Comparison of ENCODE assay signal across 8 cellular contexts in the genomic region with DNA sequence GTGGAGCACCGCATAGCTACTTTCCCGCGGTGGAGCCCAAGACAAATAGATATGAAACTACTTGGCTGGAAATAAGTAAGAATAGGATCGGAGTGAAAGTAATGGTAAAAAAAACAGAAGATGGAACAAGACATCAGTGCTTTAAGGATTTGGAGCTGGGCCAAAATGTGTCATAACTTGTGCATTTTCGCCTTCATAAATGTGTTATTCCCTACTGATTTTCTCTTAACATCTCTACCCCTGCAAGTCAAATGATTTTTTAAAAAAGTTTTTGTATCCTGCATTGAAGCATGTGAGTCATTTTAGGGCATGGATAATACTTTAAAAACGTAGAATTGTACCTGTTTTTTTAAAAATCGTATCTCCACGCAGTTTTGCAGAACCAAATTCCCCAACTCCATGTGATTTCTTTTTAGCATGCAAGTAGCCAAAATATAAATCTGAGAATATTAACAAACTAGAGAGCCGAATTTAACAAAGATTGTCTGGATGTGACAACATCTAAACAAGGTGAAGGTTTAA. TPM values are rescaled to one million over a fixed set of nuclear protein-coding genes. Genes with fewer than 3 reads are reported as not detected.
DNase-seq lines count a peak whose midpoint lies in the region; FAIRE-seq and TF ChIP-seq lines count a peak whose summit lies in the region.

No MANE protein-coding gene starts in this region.

- peaks cover 0 to 6% of the 10 kb centered on the region in 2 donors for H3K36me3 Mint-ChIP-seq in CD14-positive monocyte

- H3K4me3 ChIP-seq in bronchial epithelial cell (ENCODE audit: low read depth, low read length) (peak overlapping the region; percentile 43), mesodermal cell (ENCODE audit: extremely low read depth, insufficient read depth, low read length, poor library complexity, severe bottlenecking) (peak overlapping the region; percentile 46)

- peaks cover 19% of the 10 kb centered on the region for H3K4me1 Mint-ChIP-seq in CD14-positive monocyte

- H3K9me3 Mint-ChIP-seq in CD14-positive monocyte: peaks cover 10 to 24% (median 19%) of the 10 kb centered on the region in 7 donors

- H3K36me3 ChIP-seq in bronchial epithelial cell (ENCODE audit: control insufficient read depth, insufficient read depth, low read length): no peaks in the 10 kb centered on the region
- no peaks in the 10 kb centered on the region for H3K36me3 ChIP-seq in mesodermal cell (ENCODE audit: control insufficient read depth, insufficient read depth, low read length)

- TF ChIP-seq CTCF in CD14-positive monocyte (IDR thresholded peaks at IDR 0.05): no peak
- no peak for TF ChIP-seq CTCF in bronchial epithelial cell (IDR thresholded peaks at IDR 0.05; ENCODE audit: insufficient read depth, low read length, severe bottlenecking)

- peaks cover 20% of the 10 kb centered on the region for H3K9me3 ChIP-seq in mesodermal cell (ENCODE audit: control insufficient read depth, low read length)

- H3K4me3 Mint-ChIP-seq in CD14-positive monocyte: peak overlapping the region; percentile 95 to 97

- peaks cover 38 to 49% (median 40%) of the 10 kb centered on the region in 3 donors for H3K27me3 Mint-ChIP-seq in CD14-positive monocyte (ENCODE audit: low read depth in 3 of 3)

- no peaks in the 10 kb centered on the region for H3K4me1 ChIP-seq in mesodermal cell (ENCODE audit: control insufficient read depth, insufficient read depth, low read length, poor library complexity, severe bottlenecking)

- peak overlapping the region in 5 of 7 donors; percentile 9 to 82 (median 78) for H3K27ac Mint-ChIP-seq in CD14-positive monocyte

- H3K27ac ChIP-seq in mesodermal cell (ENCODE audit: low read depth, low read length, severe bottlenecking): no peak overlapping the region

- 38 to 44% methylated on average over 4 to 5 of the region's 9 CpGs for WGBS in mesodermal cell (ENCODE audit: insufficient coverage in 2 of 2), 2 experiments

- no peak for FAIRE-seq in bronchial epithelial cell (lab: Jason Lieb, UNC)

- no peak for TF ChIP-seq EP300 in Ishikawa (IDR thresholded peaks at IDR 0.05; ENCODE audit: borderline replicate concordance)

- intact Hi-C loops in CD14-positive monocyte (cut with micrococcal nuclease): no loop called here

- DNase-seq in CD14-positive monocyte (ENCODE audit: low spot score) (no peak), bronchial epithelial cell (ENCODE audit: low read depth) (peak; percentile 49), NCI-H1436 (lab: John Stamatoyannopoulos, UW) (no peak), cortex of kidney (lab: John Stamatoyannopoulos, UW) (no peak), GDM1 (lab: John Stamatoyannopoulos, UW) (no peak), NCI-H748 treated with DMSO at 0.1 percent for 48 hours (lab: John Stamatoyannopoulos, UW) (no peak)

- H3K27me3 ChIP-seq in bronchial epithelial cell (ENCODE audit: control insufficient read depth, insufficient read depth, low read length): peaks cover 5% of the 10 kb centered on the region

- TF ChIP-seq RAD21 in Ishikawa (IDR thresholded peaks at IDR 0.05; ENCODE audit: low read depth): no peak

TF ChIP-seq in Ishikawa, 13 proteins besides CTCF, POLR2A, EP300 and RAD21:
- TF ChIP-seq TEAD4 (IDR thresholded peaks at IDR 0.05) (no peak), ZBTB7A (IDR thresholded peaks at IDR 0.05; ENCODE audit: low read depth) (no peak), CREB1 (IDR thresholded peaks at IDR 0.05; ENCODE audit: low read depth) (no peak), EGR1 (IDR thresholded peaks at IDR 0.05) (no peak), TCF12 (IDR thresholded peaks at IDR 0.05; ENCODE audit: low read depth) (no peak), NFIC (IDR thresholded peaks at IDR 0.05) (0 out of 2 replicates have a peak, but pooled peaks have one; percentile 21)
- TF ChIP-seq, protein P1, sequence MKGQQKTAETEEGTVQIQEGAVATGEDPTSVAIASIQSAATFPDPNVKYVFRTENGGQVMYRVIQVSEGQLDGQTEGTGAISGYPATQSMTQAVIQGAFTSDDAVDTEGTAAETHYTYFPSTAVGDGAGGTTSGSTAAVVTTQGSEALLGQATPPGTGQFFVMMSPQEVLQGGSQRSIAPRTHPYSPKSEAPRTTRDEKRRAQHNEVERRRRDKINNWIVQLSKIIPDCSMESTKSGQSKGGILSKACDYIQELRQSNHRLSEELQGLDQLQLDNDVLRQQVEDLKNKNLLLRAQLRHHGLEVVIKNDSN (IDR thresholded peaks at IDR 0.05): no peak

RNA-seq across cellular contexts. Expression of a gene that starts 0.9 kb away (rescaled TPM):
- polyA plus RNA-seq in CD14-positive monocyte: not detected
- under 0.01 and 0.26 TPM in 2 replicates for total RNA-seq in bronchial epithelial cell
- 7.2 TPM for polyA plus RNA-seq in mesodermal cell (2013, experiment 1 of 2)
- polyA plus RNA-seq in mesodermal cell (2013, experiment 2 of 2): 4.2 TPM
